Comparison of ENCODE assay signal across 30 cellular contexts in the genomic region with DNA sequence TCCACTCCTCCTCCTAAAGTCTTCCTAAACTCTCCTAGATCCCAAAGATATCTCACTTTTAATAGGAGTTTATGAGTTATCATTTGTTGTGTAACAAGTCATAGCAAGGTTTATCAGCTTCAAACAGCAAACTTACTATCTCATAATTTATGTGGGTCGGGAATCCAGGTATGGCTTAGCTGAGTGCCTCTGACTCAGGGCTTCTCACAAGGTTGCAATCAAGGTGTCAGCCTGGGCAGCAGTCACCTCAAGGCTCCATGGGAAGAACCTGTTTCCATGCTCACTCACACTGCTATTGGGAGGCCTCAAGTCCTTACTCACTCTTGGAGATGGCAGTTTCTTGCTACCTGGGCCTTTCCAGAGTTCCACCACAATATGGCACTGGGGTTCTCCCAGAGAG.
"Had no signal": no experiment of that assay in that cellular context is flagged by ENCODE, and none has a peak within 500 bp of the region (broad histone marks: within the 10 kb centered on the region; RNA-seq: fewer than 3 reads in every experiment).

No MANE protein-coding gene starts in this region.

- H2AFZ ChIP-seq: neural progenitor cell, parathyroid adenoma had no signal

- H3K27ac Mint-ChIP-seq: naive thymus-derived CD4-positive, alpha-beta T cell; natural killer cell; nephron; neural progenitor cell; progenitor cell of endocrine pancreas; stimulated activated memory B cell treated with anti-CD40 and anti-IgM and Interleukin-4, amounts not matched to agents 10 μg/mL and 1 μg/mL and 100 μg/mL, for 72 hours; stimulated activated naive CD8-positive, alpha-beta T cell treated with anti-CD3 and anti-CD28 coated beads, Interleukin-15, amount 100 ng/mL, for 72 hours had no signal

- H3K79me2 ChIP-seq: parathyroid adenoma had no signal

- H3K4me3 Mint-ChIP-seq: naive thymus-derived CD4-positive, alpha-beta T cell; natural killer cell; nephron; neural progenitor cell; stimulated activated memory B cell treated with anti-CD40 and anti-IgM and Interleukin-4, amounts not matched to agents 10 μg/mL and 1 μg/mL and 100 μg/mL, for 72 hours; stimulated activated naive CD8-positive, alpha-beta T cell treated with anti-CD3 and anti-CD28 coated beads, Interleukin-15, amount 100 ng/mL, for 72 hours had no signal

- H3K4me1 ChIP-seq: neural progenitor cell, parathyroid adenoma, psoas muscle, right lobe of liver, sigmoid colon, suprapubic skin, testis, tibial artery, transverse colon, upper lobe of left lung, vagina had no signal

- H3K9ac ChIP-seq: neural progenitor cell, parathyroid adenoma had no signal

- H3K27ac ChIP-seq: neural progenitor cell, ovary, parathyroid adenoma, psoas muscle, right lobe of liver, sigmoid colon, suprapubic skin, testis, tibial artery, transverse colon, upper lobe of left lung, vagina had no signal

- H3K4me3 ChIP-seq: neural progenitor cell, ovary, psoas muscle, right lobe of liver, sigmoid colon, suprapubic skin, testis, tibial artery, transverse colon, upper lobe of left lung, vagina had no signal

- H3K9me3 Mint-ChIP-seq: naive thymus-derived CD4-positive, alpha-beta T cell; natural killer cell; nephron; neural progenitor cell; stimulated activated naive CD8-positive, alpha-beta T cell treated with anti-CD3 and anti-CD28 coated beads, Interleukin-15, amount 100 ng/mL, for 72 hours had no signal

- ATAC-seq: naive thymus-derived CD4-positive, alpha-beta T cell; natural killer cell; psoas muscle; right cardiac atrium; right lobe of liver; stimulated activated memory B cell treated with anti-CD40 and anti-IgM and Interleukin-4, amounts not matched to agents 10 μg/mL and 1 μg/mL and 100 μg/mL, for 72 hours; stimulated activated naive CD8-positive, alpha-beta T cell treated with anti-CD3 and anti-CD28 coated beads, Interleukin-15, amount 100 ng/mL, for 72 hours; stimulated activated naive CD8-positive, alpha-beta T cell treated with anti-CD3 and anti-CD28 coated beads, Interleukin-15, Interleukin-2, amounts not matched to agents 100 U/mL and 50 U/mL, for 24 hours had no signal

- H3K27me3 ChIP-seq: neural progenitor cell, ovary, right lobe of liver, sigmoid colon, suprapubic skin, testis, tibial artery, transverse colon, upper lobe of left lung, vagina had no signal

- DNase-seq: naive thymus-derived CD4-positive, alpha-beta T cell; natural killer cell; occipital lobe; ovary; posterior cingulate gyrus; psoas muscle; right cardiac atrium; right lobe of liver; sigmoid colon; small intestine; stimulated activated CD4-positive, alpha-beta T cell treated with anti-CD3 and anti-CD28 coated beads, Interleukin-15, amount 100 ng/mL, for 24 hours; stimulated activated CD4-positive, alpha-beta T cell treated with anti-CD3 and anti-CD28 coated beads, Interleukin-2, amount 100 ng/mL, for 24 hours; stimulated activated CD4-positive, alpha-beta T cell treated with anti-CD3 and anti-CD28 coated beads, Interleukin-2, amount 100 ng/mL, for 48 hours; stimulated activated CD4-positive, alpha-beta T cell treated with anti-CD3 and anti-CD28 coated beads, Interleukin-4, amount 100 ng/mL, for 4 hours; stimulated activated CD8-positive, alpha-beta memory T cell treated with anti-CD3 and anti-CD28 coated beads, Interleukin-4, amount 100 ng/mL, for 48 hours; stimulated activated naive CD4-positive, alpha-beta T cell; stimulated activated naive CD8-positive, alpha-beta T cell treated with anti-CD3 and anti-CD28 coated beads, Interleukin-15, amount 100 ng/mL, for 72 hours; stimulated activated naive CD8-positive, alpha-beta T cell treated with anti-CD3 and anti-CD28 coated beads, Interleukin-15, Interleukin-2, amounts not matched to agents 100 U/mL and 50 U/mL, for 24 hours; substantia nigra; testis; tibial artery; transverse colon; upper lobe of left lung had no signal

- H3K4me2 ChIP-seq: neural progenitor cell had no signal

- H3K36me3 Mint-ChIP-seq: naive thymus-derived CD4-positive, alpha-beta T cell; natural killer cell; neural progenitor cell; stimulated activated memory B cell treated with anti-CD40 and anti-IgM and Interleukin-4, amounts not matched to agents 10 μg/mL and 1 μg/mL and 100 μg/mL, for 72 hours had no signal

- H3K27me3 Mint-ChIP-seq: stimulated activated memory B cell treated with anti-CD40 and anti-IgM and Interleukin-4, amounts not matched to agents 10 μg/mL and 1 μg/mL and 100 μg/mL, for 72 hours; stimulated activated naive CD8-positive, alpha-beta T cell treated with anti-CD3 and anti-CD28 coated beads, Interleukin-15, amount 100 ng/mL, for 72 hours had no signal

- H3K4me1 Mint-ChIP-seq: naive thymus-derived CD4-positive, alpha-beta T cell; natural killer cell; nephron; neural progenitor cell; stimulated activated memory B cell treated with anti-CD40 and anti-IgM and Interleukin-4, amounts not matched to agents 10 μg/mL and 1 μg/mL and 100 μg/mL, for 72 hours; stimulated activated naive CD8-positive, alpha-beta T cell treated with anti-CD3 and anti-CD28 coated beads, Interleukin-15, amount 100 ng/mL, for 72 hours had no signal

- H3K36me3 ChIP-seq: neural progenitor cell, ovary, right lobe of liver, sigmoid colon, suprapubic skin, tibial artery, transverse colon, upper lobe of left lung, vagina had no signal

- H3K9me3 ChIP-seq: ovary, psoas muscle, right lobe of liver, sigmoid colon, suprapubic skin, testis, tibial artery, transverse colon, upper lobe of left lung, vagina had no signal
